ENCODE assay signal across 8 cellular contexts in the genomic region with DNA sequence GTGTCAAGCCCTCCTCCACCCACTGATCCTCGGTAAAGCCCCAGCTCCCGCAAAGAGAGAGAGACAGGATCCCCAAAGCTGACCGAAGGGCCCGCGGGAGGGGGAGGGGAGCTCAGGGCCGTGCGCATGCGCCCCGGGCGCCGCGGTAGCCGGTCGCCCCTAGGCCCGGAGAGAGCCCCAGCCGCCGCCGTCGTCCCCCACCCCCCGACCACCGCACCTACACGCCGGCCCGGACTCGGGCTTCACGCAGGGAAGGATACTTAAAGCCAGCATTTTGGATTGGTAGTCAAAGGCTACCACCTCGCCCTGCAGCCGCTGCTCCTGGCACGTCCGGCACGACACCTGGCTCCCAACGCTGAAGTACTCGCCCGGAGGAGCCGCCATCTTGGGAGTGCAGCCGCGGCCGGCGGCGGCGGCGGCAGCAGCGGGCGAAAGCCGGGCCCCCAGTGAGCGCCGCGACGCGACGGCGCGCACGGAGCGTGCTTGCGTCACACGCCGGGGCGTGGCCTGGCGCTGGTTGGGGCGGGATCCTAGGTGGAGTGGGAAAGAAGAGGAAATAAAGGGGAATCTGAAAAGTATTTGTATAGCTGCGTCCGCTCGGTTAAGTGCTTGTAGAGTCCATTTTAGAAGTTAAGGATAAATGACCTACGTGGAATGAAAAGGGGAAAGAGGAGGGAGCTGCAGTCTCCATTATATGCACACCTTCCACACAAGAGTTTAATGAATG. TPM values are rescaled to one million over a fixed set of nuclear protein-coding genes. Genes with fewer than 3 reads are reported as not detected.
DNase-seq lines count a peak whose midpoint lies in the region; ATAC-seq, FAIRE-seq and TF ChIP-seq lines count a peak whose summit lies in the region.

A gene (minus strand): TSS at position 468 of the 727 bp plus-strand sequence. CDS start 84 bp downstream, at position 384.

- no peaks in the 10 kb centered on the region for H3K9me3 ChIP-seq in A549

- TF ChIP-seq CTCF in A549 (IDR thresholded peaks at IDR 0.05) (no peak), cardiac fibroblast (IDR thresholded peaks at IDR 0.05; ENCODE audit: low read depth, low read length) (no peak)

- DNase-seq in A549 (ENCODE audit: low read depth in 1 of 2, low spot score in 1 of 2) (peak; percentile 95 to 96), NCI-H226 (peak; percentile 87), cardiac fibroblast (ENCODE audit: low read depth in 2 of 2) (peak; percentile 90 to 93), inferior parietal cortex (ENCODE audit: extremely low spot score) (peak; percentile 87), smooth muscle cell of the brain vasculature (ENCODE audit: low read depth, low spot score) (peak; percentile 85)
- peak; percentile 70 to 81 (median 78) for DNase-seq in activated CD4-positive, CD25-positive, alpha-beta regulatory T cell (lab: John Stamatoyannopoulos, UW)

- no peak for TF ChIP-seq RAD21 in A549 (conservative IDR thresholded peaks at IDR 0.05 in 1 of 2, IDR thresholded peaks at IDR 0.05 in 1 of 2)

- peak within 1 kb of the TSS; percentile 88 to 96 for H3K27ac ChIP-seq in A549

- CTCF ChIA-PET in A549 (lab: Yijun Ruan, JAX) = interaction anchor here (0.6 to 6.5 kb wide), 13 partner anchors 12 to 156 kb away, joined by 3 to 27 read pairs (median 3); no protein-coding TSS in a partner anchor

- TF ChIP-seq EP300 in A549 (IDR thresholded peaks at IDR 0.05) = no peak

- TF ChIP-seq POLR2A in A549 (IDR thresholded peaks at IDR 0.05; ENCODE audit: low read length) = peak; percentile 79

- peaks cover 29% of the 10 kb centered on the region for H3K4me1 ChIP-seq in A549

- no peak for FAIRE-seq in A549 (lab: Jason Lieb, UNC)

- H3K4me2 ChIP-seq in A549 = peak within 1 kb of the TSS; percentile 88

- H3K4me3 ChIP-seq in A549 (peak within 1 kb of the TSS; percentile 88), cardiac fibroblast (replicated peaks in 1 of 2; ENCODE audit: low read depth in 2 of 2, low read length in 2 of 2) (peak within 1 kb of the TSS; percentile 69 to 81)

- ATAC-seq in A549 = peak; percentile 68
- ATAC-seq in GM18868 (IDR thresholded peaks at IDR 0.05; ENCODE audit: unreplicated experiment) = peak; percentile 73
- ATAC-seq in HG03175 (IDR thresholded peaks at IDR 0.05; ENCODE audit: unreplicated experiment) = peak; percentile 62

- 2% methylated on average over 37 of the region's 65 CpGs for WGBS in A549 (ENCODE audit: missing lambda C conversion rate)

- POLR2A ChIA-PET in A549 (lab: Yijun Ruan, JAX) = interaction anchor here (0.5 to 2.5 kb wide), 18 partner anchors 10 to 422 kb away, joined by 3 to 10 read pairs (median 4); a partner anchor contains a TSS

TF ChIP-seq in A549, 52 proteins besides CTCF, POLR2A, EP300 and RAD21 (continues in another document):
- peak; percentile 94; the same call in 1 of the 2 replicates for TF ChIP-seq PHF8 (IDR thresholded peaks at IDR 0.05; ENCODE audit: borderline replicate concordance, low read depth)
- TF ChIP-seq, protein P1, sequence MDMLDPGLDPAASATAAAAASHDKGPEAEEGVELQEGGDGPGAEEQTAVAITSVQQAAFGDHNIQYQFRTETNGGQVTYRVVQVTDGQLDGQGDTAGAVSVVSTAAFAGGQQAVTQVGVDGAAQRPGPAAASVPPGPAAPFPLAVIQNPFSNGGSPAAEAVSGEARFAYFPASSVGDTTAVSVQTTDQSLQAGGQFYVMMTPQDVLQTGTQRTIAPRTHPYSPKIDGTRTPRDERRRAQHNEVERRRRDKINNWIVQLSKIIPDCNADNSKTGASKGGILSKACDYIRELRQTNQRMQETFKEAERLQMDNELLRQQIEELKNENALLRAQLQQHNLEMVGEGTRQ (IDR thresholded peaks at IDR 0.05) = no peak
- TF ChIP-seq RARB (CRISPR knock-in tag; IDR thresholded peaks at IDR 0.05) = no peak
- peak; percentile 61 to 96; a peak in 4 of 5 replicates for TF ChIP-seq JUN (IDR thresholded peaks at IDR 0.05)
- TF ChIP-seq, protein P2, sequence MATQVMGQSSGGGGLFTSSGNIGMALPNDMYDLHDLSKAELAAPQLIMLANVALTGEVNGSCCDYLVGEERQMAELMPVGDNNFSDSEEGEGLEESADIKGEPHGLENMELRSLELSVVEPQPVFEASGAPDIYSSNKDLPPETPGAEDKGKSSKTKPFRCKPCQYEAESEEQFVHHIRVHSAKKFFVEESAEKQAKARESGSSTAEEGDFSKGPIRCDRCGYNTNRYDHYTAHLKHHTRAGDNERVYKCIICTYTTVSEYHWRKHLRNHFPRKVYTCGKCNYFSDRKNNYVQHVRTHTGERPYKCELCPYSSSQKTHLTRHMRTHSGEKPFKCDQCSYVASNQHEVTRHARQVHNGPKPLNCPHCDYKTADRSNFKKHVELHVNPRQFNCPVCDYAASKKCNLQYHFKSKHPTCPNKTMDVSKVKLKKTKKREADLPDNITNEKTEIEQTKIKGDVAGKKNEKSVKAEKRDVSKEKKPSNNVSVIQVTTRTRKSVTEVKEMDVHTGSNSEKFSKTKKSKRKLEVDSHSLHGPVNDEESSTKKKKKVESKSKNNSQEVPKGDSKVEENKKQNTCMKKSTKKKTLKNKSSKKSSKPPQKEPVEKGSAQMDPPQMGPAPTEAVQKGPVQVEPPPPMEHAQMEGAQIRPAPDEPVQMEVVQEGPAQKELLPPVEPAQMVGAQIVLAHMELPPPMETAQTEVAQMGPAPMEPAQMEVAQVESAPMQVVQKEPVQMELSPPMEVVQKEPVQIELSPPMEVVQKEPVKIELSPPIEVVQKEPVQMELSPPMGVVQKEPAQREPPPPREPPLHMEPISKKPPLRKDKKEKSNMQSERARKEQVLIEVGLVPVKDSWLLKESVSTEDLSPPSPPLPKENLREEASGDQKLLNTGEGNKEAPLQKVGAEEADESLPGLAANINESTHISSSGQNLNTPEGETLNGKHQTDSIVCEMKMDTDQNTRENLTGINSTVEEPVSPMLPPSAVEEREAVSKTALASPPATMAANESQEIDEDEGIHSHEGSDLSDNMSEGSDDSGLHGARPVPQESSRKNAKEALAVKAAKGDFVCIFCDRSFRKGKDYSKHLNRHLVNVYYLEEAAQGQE (IDR thresholded peaks at IDR 0.05) = no peak
- no peak for TF ChIP-seq POLR2AphosphoS2 (conservative IDR thresholded peaks at IDR 0.05; ENCODE audit: low read length)
- TF ChIP-seq ZC3H11A (IDR thresholded peaks at IDR 0.05) = no peak
- no peak for TF ChIP-seq HOXA7 (CRISPR knock-in tag; IDR thresholded peaks at IDR 0.05)
- TF ChIP-seq TFCP2L1 (CRISPR knock-in tag; IDR thresholded peaks at IDR 0.05) = peak; percentile 66; the same call in 1 of the 2 replicates
- no peak for TF ChIP-seq HDAC2 (IDR thresholded peaks at IDR 0.05)
- TF ChIP-seq MAFK (IDR thresholded peaks at IDR 0.05; ENCODE audit: partially characterized antibody) = no peak
- peak; percentile 45 for TF ChIP-seq CHD2 (IDR thresholded peaks at IDR 0.05; ENCODE audit: low read length, partially characterized antibody)
- no peak for TF ChIP-seq GATA3 (IDR thresholded peaks at IDR 0.05; ENCODE audit: borderline replicate concordance)
- TF ChIP-seq CEBPB (IDR thresholded peaks at IDR 0.05) = peak in 1 of 2 experiments; percentile 70; a peak in 1 of 4 replicates
- 0 out of 2 replicates have a peak, but pooled peaks have one; percentile 54 for TF ChIP-seq MYC (IDR thresholded peaks at IDR 0.05; ENCODE audit: borderline replicate concordance, low read length)
- TF ChIP-seq FOXS1 (CRISPR knock-in tag; IDR thresholded peaks at IDR 0.05) = no peak
- TF ChIP-seq EHF (CRISPR knock-in tag; IDR thresholded peaks at IDR 0.05) = no peak
- TF ChIP-seq MAZ (IDR thresholded peaks at IDR 0.05; ENCODE audit: borderline replicate concordance, low read depth, low read length) = peak; percentile 85; the same call in 1 of the 2 replicates
- TF ChIP-seq, protein P3, sequence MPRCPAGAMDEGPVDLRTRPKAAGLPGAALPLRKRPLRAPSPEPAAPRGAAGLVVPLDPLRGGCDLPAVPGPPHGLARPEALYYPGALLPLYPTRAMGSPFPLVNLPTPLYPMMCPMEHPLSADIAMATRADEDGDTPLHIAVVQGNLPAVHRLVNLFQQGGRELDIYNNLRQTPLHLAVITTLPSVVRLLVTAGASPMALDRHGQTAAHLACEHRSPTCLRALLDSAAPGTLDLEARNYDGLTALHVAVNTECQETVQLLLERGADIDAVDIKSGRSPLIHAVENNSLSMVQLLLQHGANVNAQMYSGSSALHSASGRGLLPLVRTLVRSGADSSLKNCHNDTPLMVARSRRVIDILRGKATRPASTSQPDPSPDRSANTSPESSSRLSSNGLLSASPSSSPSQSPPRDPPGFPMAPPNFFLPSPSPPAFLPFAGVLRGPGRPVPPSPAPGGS (IDR thresholded peaks at IDR 0.05) = peak; percentile 87; the same call in 2 of the 3 replicates
- TF ChIP-seq, protein P4, sequence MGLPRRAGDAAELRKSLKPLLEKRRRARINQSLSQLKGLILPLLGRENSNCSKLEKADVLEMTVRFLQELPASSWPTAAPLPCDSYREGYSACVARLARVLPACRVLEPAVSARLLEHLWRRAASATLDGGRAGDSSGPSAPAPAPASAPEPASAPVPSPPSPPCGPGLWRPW (IDR thresholded peaks at IDR 0.05) = no peak
- TF ChIP-seq, protein P5, sequence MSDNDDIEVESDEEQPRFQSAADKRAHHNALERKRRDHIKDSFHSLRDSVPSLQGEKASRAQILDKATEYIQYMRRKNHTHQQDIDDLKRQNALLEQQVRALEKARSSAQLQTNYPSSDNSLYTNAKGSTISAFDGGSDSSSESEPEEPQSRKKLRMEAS (IDR thresholded peaks at IDR 0.05) = peak; percentile 59
- TF ChIP-seq CBX8 (IDR thresholded peaks at IDR 0.05) = no peak
- no peak for TF ChIP-seq HOXB5 (CRISPR knock-in tag; IDR thresholded peaks at IDR 0.05)
- no peak for TF ChIP-seq FOSB (CRISPR knock-in tag; IDR thresholded peaks at IDR 0.05)

RNA-seq across cellular contexts. Expression of the gene that starts here (rescaled TPM):
- 64.9 and 75.0 TPM in 2 replicates for polyA plus RNA-seq in A549 (2011; rRNA removed)
- 33.6 and 38.9 TPM in 2 replicates for polyA plus RNA-seq in A549 (2012; cell fraction: cytosol; rRNA removed)
- 15.7 and 19.4 TPM in 2 replicates for polyA plus RNA-seq in A549 (2012; cell fraction: nucleus; rRNA removed)
- polyA plus RNA-seq in A549 (2017; fragmentation: RNase III; extraction: RNeasy Plus Mini Kit Qiagen cat#74134 plus additional on column Dnase treatment) = 42.4 to 43.9 TPM (median 43.1 TPM) in 3 replicates
- polyA minus RNA-seq in A549 (2011; rRNA and poly(A)+ RNA removed) = 72.8 and 73.5 TPM in 2 replicates

Comparison
In these comparisons a context has a peak if more than half of its experiments do, and no peak if none do; other contexts are left out.
1. Peak in every context shown above with its lines: DNase-seq, ATAC-seq, H3K4me3 ChIP-seq and H3K27ac ChIP-seq.